Comparison of ENCODE assay signal across 12 cellular contexts in genomic region chr10:16904619-16905018, GRCh38.
DNase-seq lines count a peak whose midpoint lies in the region; ATAC-seq and TF ChIP-seq lines count a peak whose summit lies in the region.
"Had no signal": no experiment of that assay in that cellular context is flagged by ENCODE, and none has a peak within 500 bp of the region (broad histone marks: within the 10 kb centered on the region; RNA-seq: fewer than 3 reads in every experiment).

No MANE protein-coding gene starts in this region.

- H3K27ac ChIP-seq in subcutaneous abdominal adipose tissue (ENCODE audit: low read depth, low read length) = peak overlapping the region; percentile 8
- H3K27ac ChIP-seq: PC-9 had no signal

- no peaks in the 10 kb centered on the region for H3K27me3 ChIP-seq in subcutaneous abdominal adipose tissue (ENCODE audit: control insufficient read depth in 5 of 5, insufficient read depth in 4 of 5, low read length in 5 of 5)

- no peaks in the 10 kb centered on the region for H3K36me3 ChIP-seq in subcutaneous abdominal adipose tissue (ENCODE audit: control insufficient read depth in 5 of 5, insufficient read depth in 5 of 5, low read length in 5 of 5)

- no peak overlapping the region for H3K9ac ChIP-seq in subcutaneous abdominal adipose tissue (ENCODE audit: low read length in 5 of 5)

- peaks cover 0 to 10% (median 7%) of the 10 kb centered on the region in 5 donors for H3K4me1 ChIP-seq in subcutaneous abdominal adipose tissue (ENCODE audit: control insufficient read depth in 5 of 5, insufficient read depth in 5 of 5, low read length in 5 of 5)

- no peaks in the 10 kb centered on the region for H3K9me3 ChIP-seq in subcutaneous abdominal adipose tissue (ENCODE audit: control insufficient read depth in 5 of 5, low read length in 5 of 5)

- no peak for TF ChIP-seq CTCF in fibroblast of mammary gland (conservative IDR thresholded peaks at IDR 0.05; ENCODE audit: control insufficient read depth, insufficient read depth, low read depth, low read length)

- no peak for ATAC-seq in stimulated activated naive CD8-positive, alpha-beta T cell treated with anti-CD3 and anti-CD28 coated beads, Interleukin-15, Interleukin-2, amounts not matched to agents 100 U/mL and 50 U/mL, for 24 hours
- no peak for ATAC-seq in GM19455 (IDR thresholded peaks at IDR 0.05; ENCODE audit: unreplicated experiment)

- peak; percentile 73 for DNase-seq in GM04504 (ENCODE audit: low read depth)
- DNase-seq in OCI-M2 (lab: John Stamatoyannopoulos, UW; ENCODE audit: unreplicated experiment) = peak; percentile 33
- DNase-seq in fibroblast of mammary gland (ENCODE audit: low read depth) = peak; percentile 96
- DNase-seq in stimulated activated naive CD8-positive, alpha-beta T cell treated with anti-CD3 and anti-CD28 coated beads, Interleukin-15, Interleukin-2, amounts not matched to agents 100 U/mL and 50 U/mL, for 24 hours = no peak
- DNase-seq in NCI-H2196 treated with DMSO at 0.1 percent for 48 hours (lab: John Stamatoyannopoulos, UW; ENCODE audit: unreplicated experiment) = no peak
- DNase-seq: activated CD4-positive, alpha-beta T cell treated with anti-CD3 and anti-CD28 coated beads for 48 hours; activated gamma-delta T cell treated with Interleukin-2 at 50 U/mL for 16 hours; glutamatergic neuron; NCI-H1930; PC-9 had no signal

- H3K4me3 ChIP-seq in fibroblast of mammary gland (ENCODE audit: control insufficient read depth, low read depth, low read length) (no peak overlapping the region), subcutaneous abdominal adipose tissue (ENCODE audit: low read depth in 1 of 5, low read length in 5 of 5) (no peak overlapping the region)
- H3K4me3 ChIP-seq: PC-9 had no signal

Comparison
In these comparisons a context has a peak if more than half of its experiments do, and no peak if none do; other contexts are left out.
1. DNase-seq: peak in GM04504 (single experiment), OCI-M2 (single experiment) and fibroblast of mammary gland (single experiment); none in stimulated activated naive CD8-positive, alpha-beta T cell treated with anti-CD3 and anti-CD28 coated beads, Interleukin-15, Interleukin-2, amounts not matched to agents 100 U/mL and 50 U/mL, for 24 hours (single experiment) and NCI-H2196 treated with DMSO at 0.1 percent for 48 hours (single experiment).